Comparison of ENCODE assay signal across 9 cellular contexts in the genomic region with DNA sequence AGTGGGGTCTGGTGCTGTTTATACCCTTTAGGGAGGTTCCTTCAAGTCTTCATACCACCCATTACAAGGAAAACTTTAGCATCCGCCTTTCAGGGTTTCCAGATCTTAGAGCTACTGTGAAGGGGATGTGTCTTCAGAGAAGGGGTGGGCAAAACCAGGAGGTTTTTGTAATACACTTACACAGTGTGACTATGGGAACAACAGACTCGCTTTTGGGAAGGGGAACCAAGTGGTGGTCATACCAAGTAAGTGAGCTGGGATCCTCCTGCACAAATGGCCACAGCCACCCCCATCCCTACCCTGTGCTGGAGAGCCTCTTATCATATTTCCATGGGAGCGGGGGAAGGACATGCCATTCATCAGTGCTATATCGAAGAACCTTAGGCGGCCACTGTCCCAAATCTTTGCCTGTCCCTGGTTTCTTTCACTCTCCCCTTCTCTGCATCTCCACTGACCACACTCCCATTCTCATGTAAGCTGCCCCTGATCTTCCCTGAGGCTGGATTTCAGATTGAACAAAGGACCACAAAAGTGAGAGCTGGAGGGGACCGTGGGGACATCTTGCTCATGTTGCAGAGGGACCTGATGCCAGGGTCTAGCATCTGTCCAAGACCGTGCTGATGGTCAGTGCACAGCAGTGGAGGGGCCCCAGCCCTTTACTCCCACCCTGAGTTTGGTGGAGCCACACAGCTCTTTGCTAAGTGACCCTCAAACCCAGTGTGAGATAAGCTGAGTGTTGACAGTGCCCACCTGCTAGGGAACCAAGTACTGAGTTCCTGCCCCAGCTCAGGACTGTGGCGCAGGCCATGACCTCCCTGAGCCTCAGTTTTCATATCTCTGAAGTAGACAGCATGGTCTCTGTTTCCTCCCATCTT. TPM values are rescaled to one million over a fixed set of nuclear protein-coding genes. Genes with fewer than 3 reads are reported as not detected.
DNase-seq lines count a peak whose midpoint lies in the region; ATAC-seq and TF ChIP-seq lines count a peak whose summit lies in the region.
"Had no signal": no experiment of that assay in that cellular context is flagged by ENCODE, and none has a peak within 500 bp of the region (broad histone marks: within the 10 kb centered on the region; RNA-seq: fewer than 3 reads in every experiment).

No MANE protein-coding gene starts in this region.

- H3K4me3 Mint-ChIP-seq in activated CD4-positive, alpha-beta T cell treated with anti-CD3 and anti-CD28 coated beads, Interleukin-2, amount 10 ng/mL, durations not matched to agents 24 days and 14 days: peak overlapping the region; percentile 84
- H3K4me3 Mint-ChIP-seq in activated CD8-positive, alpha-beta T cell treated with anti-CD3 and anti-CD28 coated beads for 36 hours: peak overlapping the region; percentile 79
- H3K4me3 Mint-ChIP-seq in stimulated activated naive CD8-positive, alpha-beta T cell treated with anti-CD3 and anti-CD28 coated beads, Interleukin-15, Interleukin-2, amounts not matched to agents 100 ng/mL and 50 ng/mL, for 24 hours: peak overlapping the region; percentile 83

- peak overlapping the region; percentile 93 for H3K27ac Mint-ChIP-seq in activated CD4-positive, alpha-beta T cell treated with anti-CD3 and anti-CD28 coated beads, Interleukin-2, amount 10 ng/mL, durations not matched to agents 24 days and 14 days
- peak overlapping the region; percentile 94 for H3K27ac Mint-ChIP-seq in activated CD8-positive, alpha-beta T cell treated with anti-CD3 and anti-CD28 coated beads for 36 hours
- H3K27ac Mint-ChIP-seq in stimulated activated naive CD8-positive, alpha-beta T cell treated with anti-CD3 and anti-CD28 coated beads, Interleukin-15, Interleukin-2, amounts not matched to agents 100 ng/mL and 50 ng/mL, for 24 hours: peak overlapping the region; percentile 98

- H3K36me3 Mint-ChIP-seq in activated CD4-positive, alpha-beta T cell treated with anti-CD3 and anti-CD28 coated beads, Interleukin-2, amount 10 ng/mL, durations not matched to agents 24 days and 14 days (ENCODE audit: low read depth): peaks cover 93% of the 10 kb centered on the region
- peaks cover 97% of the 10 kb centered on the region for H3K36me3 Mint-ChIP-seq in activated CD8-positive, alpha-beta T cell treated with anti-CD3 and anti-CD28 coated beads for 36 hours (ENCODE audit: low read depth)
- H3K36me3 Mint-ChIP-seq in stimulated activated naive CD8-positive, alpha-beta T cell treated with anti-CD3 and anti-CD28 coated beads, Interleukin-15, Interleukin-2, amounts not matched to agents 100 ng/mL and 50 ng/mL, for 24 hours (ENCODE audit: low read depth): peaks cover 94% of the 10 kb centered on the region

- POLR2A ChIA-PET in activated CD8-positive, alpha-beta T cell treated with anti-CD3 and anti-CD28 coated beads for 36 hours (lab: Charles Lee): interaction anchor here (0.8 to 20.6 kb wide), 10 partner anchors 8 to 688 kb away, joined by 3 to 1006 read pairs (median 4); no protein-coding TSS in a partner anchor

- no peaks in the 10 kb centered on the region for H3K9me3 Mint-ChIP-seq in activated CD4-positive, alpha-beta T cell treated with anti-CD3 and anti-CD28 coated beads, Interleukin-2, amount 10 ng/mL, durations not matched to agents 24 days and 14 days
- no peaks in the 10 kb centered on the region for H3K9me3 Mint-ChIP-seq in activated CD8-positive, alpha-beta T cell treated with anti-CD3 and anti-CD28 coated beads for 36 hours
- no peaks in the 10 kb centered on the region for H3K9me3 Mint-ChIP-seq in stimulated activated naive CD8-positive, alpha-beta T cell treated with anti-CD3 and anti-CD28 coated beads, Interleukin-15, Interleukin-2, amounts not matched to agents 100 ng/mL and 50 ng/mL, for 24 hours

- CTCF ChIA-PET in activated CD8-positive, alpha-beta T cell treated with anti-CD3 and anti-CD28 coated beads for 36 hours (lab: Charles Lee): interaction anchor here (0.6 to 4.8 kb wide), 14 partner anchors 10 to 803 kb away, joined by 3 to 34 read pairs (median 4); no protein-coding TSS in a partner anchor

- DNase-seq in activated CD4-positive, alpha-beta T cell treated with anti-CD3 and anti-CD28 coated beads, Interleukin-2, amount 10 ng/mL, durations not matched to agents 24 days and 14 days: no peak
- no peak for DNase-seq in activated CD4-positive, alpha-beta T cell treated with anti-CD3 and anti-CD28 coated beads for 48 hours
- DNase-seq in activated CD8-positive, alpha-beta T cell treated with anti-CD3 and anti-CD28 coated beads for 36 hours: peak; percentile 22
- DNase-seq in RPMI8226 (no peak), gastrocnemius medialis (no peak)
- DNase-seq: NCI-H524 treated with DMSO at 0.1 percent for 48 hours had no signal

- H3K27me3 Mint-ChIP-seq in activated CD4-positive, alpha-beta T cell treated with anti-CD3 and anti-CD28 coated beads, Interleukin-2, amount 10 ng/mL, durations not matched to agents 24 days and 14 days: no peaks in the 10 kb centered on the region
- H3K27me3 Mint-ChIP-seq in activated CD8-positive, alpha-beta T cell treated with anti-CD3 and anti-CD28 coated beads for 36 hours: no peaks in the 10 kb centered on the region
- no peaks in the 10 kb centered on the region for H3K27me3 Mint-ChIP-seq in stimulated activated naive CD8-positive, alpha-beta T cell treated with anti-CD3 and anti-CD28 coated beads, Interleukin-15, Interleukin-2, amounts not matched to agents 100 ng/mL and 50 ng/mL, for 24 hours

- no peak for ATAC-seq in activated CD8-positive, alpha-beta T cell treated with anti-CD3 and anti-CD28 coated beads for 36 hours
- ATAC-seq in esophagus mucosa: peak; percentile 2
- no peak for ATAC-seq in GM21367 (IDR thresholded peaks at IDR 0.05; ENCODE audit: unreplicated experiment)
- ATAC-seq in gastrocnemius medialis: no peak

- peaks cover 89% of the 10 kb centered on the region for H3K4me1 Mint-ChIP-seq in activated CD4-positive, alpha-beta T cell treated with anti-CD3 and anti-CD28 coated beads, Interleukin-2, amount 10 ng/mL, durations not matched to agents 24 days and 14 days
- H3K4me1 Mint-ChIP-seq in activated CD8-positive, alpha-beta T cell treated with anti-CD3 and anti-CD28 coated beads for 36 hours (ENCODE audit: low read depth): peaks cover 90% of the 10 kb centered on the region
- peaks cover 99% of the 10 kb centered on the region for H3K4me1 Mint-ChIP-seq in stimulated activated naive CD8-positive, alpha-beta T cell treated with anti-CD3 and anti-CD28 coated beads, Interleukin-15, Interleukin-2, amounts not matched to agents 100 ng/mL and 50 ng/mL, for 24 hours (ENCODE audit: low read depth)

- H3K27ac ChIP-seq in gastrocnemius medialis: peak overlapping the region in 2 of 4 donors; percentile 24 to 38

- TF ChIP-seq CTCF in activated CD8-positive, alpha-beta T cell treated with anti-CD3 and anti-CD28 coated beads for 36 hours (IDR thresholded peaks at IDR 0.05): no peak
- no peak for TF ChIP-seq CTCF in gastrocnemius medialis (IDR thresholded peaks at IDR 0.05 in 4 of 5, conservative IDR thresholded peaks at IDR 0.05 in 1 of 5)

- intact Hi-C loops in activated CD4-positive, alpha-beta T cell treated with anti-CD3 and anti-CD28 coated beads, Interleukin-2, amount 10 ng/mL, durations not matched to agents 24 days and 14 days (cut with micrococcal nuclease): loop anchor here (1.0 to 5.0 kb wide), 5 partner anchors 9 to 40 kb away; no protein-coding TSS in a partner anchor
- intact Hi-C loops in activated CD8-positive, alpha-beta T cell treated with anti-CD3 and anti-CD28 coated beads for 36 hours (cut with micrococcal nuclease): no loop called here
- intact Hi-C loops in gastrocnemius medialis (cut with DNase I; ENCODE audit: low total_unique reads): no loop called here

- H3K36me3 ChIP-seq in gastrocnemius medialis: no peaks in the 10 kb centered on the region

- H3K27me3 ChIP-seq in gastrocnemius medialis: no peaks in the 10 kb centered on the region

- no peaks in the 10 kb centered on the region for H3K9me3 ChIP-seq in gastrocnemius medialis

- peaks cover 0 to 4% of the 10 kb centered on the region in 2 donors for H3K4me1 ChIP-seq in gastrocnemius medialis

- in situ Hi-C loops in gastrocnemius medialis (cut with MboI; ENCODE audit: low sequenced_read_pairs in 4 of 4): no loop called here

- H3K4me3 ChIP-seq in gastrocnemius medialis: no peak overlapping the region

- no peak for TF ChIP-seq POLR2A in gastrocnemius medialis (IDR thresholded peaks at IDR 0.05)

RNA-seq across cellular contexts. Expression of a gene that starts 51.4 kb away (rescaled TPM):
- 255 and 266 TPM in 2 replicates for total RNA-seq in activated CD4-positive, alpha-beta T cell treated with anti-CD3 and anti-CD28 coated beads, Interleukin-2, amount 10 ng/mL, durations not matched to agents 24 days and 14 days
- total RNA-seq in activated CD8-positive, alpha-beta T cell treated with anti-CD3 and anti-CD28 coated beads for 36 hours: 100 to 1,000 TPM; 194 to 196 TPM
- total RNA-seq in esophagus mucosa (163 TPM), gastrocnemius medialis (100 to 1,000 TPM; 155 to 257 (median 209) TPM)
